In the genomic region with DNA sequence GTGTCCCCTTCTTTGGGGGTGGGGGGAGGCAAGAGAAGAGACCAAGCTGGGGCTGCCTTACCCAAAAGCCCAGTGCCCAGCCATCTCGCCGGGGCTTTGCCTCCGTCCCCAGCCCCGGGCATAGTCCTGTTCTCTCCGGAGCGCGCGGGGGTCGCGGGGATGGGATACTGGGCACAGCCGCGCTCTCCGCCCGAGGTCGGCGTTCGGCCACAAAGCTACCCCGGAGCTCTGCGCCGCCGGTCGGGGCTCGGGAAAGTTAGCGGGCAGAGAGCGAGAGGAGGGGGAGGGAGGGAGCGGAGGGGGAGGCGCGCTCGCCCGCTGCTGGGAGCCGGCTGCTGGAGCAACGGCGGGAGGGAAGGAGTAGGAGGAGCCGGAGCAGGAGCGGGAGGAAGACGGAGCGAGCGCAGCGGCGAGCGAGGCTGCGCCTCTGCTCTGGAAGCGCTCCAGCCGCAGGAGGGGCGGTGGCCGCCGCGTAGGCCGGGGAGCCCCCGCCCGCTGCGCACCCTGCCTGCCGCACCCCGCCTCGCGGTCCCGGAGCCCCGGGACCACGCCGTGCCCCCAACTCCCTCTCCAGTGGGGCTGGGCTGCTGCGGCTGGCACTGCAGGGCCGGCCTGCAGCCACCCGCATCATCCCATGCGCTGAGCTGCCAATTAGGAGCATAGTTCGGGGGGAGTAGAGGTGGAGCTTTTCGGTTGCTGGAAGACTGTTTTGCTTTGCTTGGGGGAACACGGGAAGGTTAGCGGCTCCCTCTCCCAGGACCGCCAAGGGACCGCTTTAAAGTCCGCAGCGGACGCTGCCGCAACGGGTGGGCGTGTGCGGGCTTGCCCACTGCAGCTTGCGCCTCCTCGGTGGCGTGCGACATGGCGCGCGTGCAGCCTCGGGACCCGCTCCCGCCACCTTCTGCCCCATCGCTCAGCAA, we compare ENCODE assay signal across 8 cellular contexts. TPM values are rescaled to one million over a fixed set of nuclear protein-coding genes. Genes with fewer than 3 reads are reported as not detected.
DNase-seq lines count a peak whose midpoint lies in the region; ATAC-seq and TF ChIP-seq lines count a peak whose summit lies in the region.

A gene with protein sequence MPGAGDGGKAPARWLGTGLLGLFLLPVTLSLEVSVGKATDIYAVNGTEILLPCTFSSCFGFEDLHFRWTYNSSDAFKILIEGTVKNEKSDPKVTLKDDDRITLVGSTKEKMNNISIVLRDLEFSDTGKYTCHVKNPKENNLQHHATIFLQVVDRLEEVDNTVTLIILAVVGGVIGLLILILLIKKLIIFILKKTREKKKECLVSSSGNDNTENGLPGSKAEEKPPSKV (minus strand): TSS at position 272 of the 920 bp plus-strand sequence. CDS start 150 bp downstream, at position 122.

- no peak for TF ChIP-seq CTCF in HFF-Myc (IDR thresholded peaks at IDR 0.05; ENCODE audit: low read depth, low read length, missing control alignments)

- peak within 1 kb of the TSS; percentile 73 to 81 for H3K4me3 Mint-ChIP-seq in stimulated activated naive CD8-positive, alpha-beta T cell treated with anti-CD3 and anti-CD28 coated beads, Interleukin-15, amount 100 ng/mL, for 72 hours

- peak within 1 kb of the TSS in 1 of 2 donors; percentile 52 for H3K27ac Mint-ChIP-seq in stimulated activated naive CD8-positive, alpha-beta T cell treated with anti-CD3 and anti-CD28 coated beads, Interleukin-15, amount 100 ng/mL, for 72 hours

- DNase-seq in AG20443 (ENCODE audit: low spot score) = peak; percentile 88
- DNase-seq in HFF-Myc (ENCODE audit: extremely low read depth, low read depth) = no peak
- DNase-seq in SK-N-DZ (ENCODE audit: low spot score) = peak; percentile 34
- DNase-seq in ecto neural progenitor cell (ENCODE audit: low spot score) = peak; percentile 87
- no peak for DNase-seq in left lobe of liver (ENCODE audit: low spot score)
- DNase-seq in stimulated activated naive CD8-positive, alpha-beta T cell treated with anti-CD3 and anti-CD28 coated beads, Interleukin-15, amount 100 ng/mL, for 72 hours = no peak
- no peak for DNase-seq in NAMALWA (ENCODE audit: low spot score)
- no peak for DNase-seq in central memory CD4-positive, alpha-beta T cell

- ATAC-seq in left lobe of liver = peak; percentile 78
- ATAC-seq in stimulated activated naive CD8-positive, alpha-beta T cell treated with anti-CD3 and anti-CD28 coated beads, Interleukin-15, amount 100 ng/mL, for 72 hours = peak; percentile 59

- peaks cover 27% of the 10 kb centered on the region for H3K4me1 Mint-ChIP-seq in stimulated activated naive CD8-positive, alpha-beta T cell treated with anti-CD3 and anti-CD28 coated beads, Interleukin-15, amount 100 ng/mL, for 72 hours

- no peaks in the 10 kb centered on the region for H3K9me3 Mint-ChIP-seq in stimulated activated naive CD8-positive, alpha-beta T cell treated with anti-CD3 and anti-CD28 coated beads, Interleukin-15, amount 100 ng/mL, for 72 hours

- H3K27me3 Mint-ChIP-seq in stimulated activated naive CD8-positive, alpha-beta T cell treated with anti-CD3 and anti-CD28 coated beads, Interleukin-15, amount 100 ng/mL, for 72 hours = peaks cover 88% of the 10 kb centered on the region

- peak within 1 kb of the TSS; percentile 53 for H3K4me3 ChIP-seq in HFF-Myc (replicated peaks; ENCODE audit: low read depth, low read length)

RNA-seq across cellular contexts. Expression of the gene that starts here (rescaled TPM):
- not detected in 2 replicates for polyA plus RNA-seq in SK-N-DZ (2014; cell fraction: cytosol; rRNA removed)
- polyA plus RNA-seq in SK-N-DZ (2014; cell fraction: nucleus; rRNA removed) = not detected in 2 replicates
- 0.20 TPM for total RNA-seq in left lobe of liver

Comparison
In these comparisons a context has a peak if more than half of its experiments do, and no peak if none do; other contexts are left out.
1. Peak in ATAC-seq in left lobe of liver; RNA of the gene not detected or under 1 TPM.
2. DNase-seq: peak in AG20443 (single experiment), SK-N-DZ (single experiment) and ecto neural progenitor cell (single experiment); none in HFF-Myc (single experiment), left lobe of liver (single experiment), stimulated activated naive CD8-positive, alpha-beta T cell treated with anti-CD3 and anti-CD28 coated beads, Interleukin-15, amount 100 ng/mL, for 72 hours (0 of 2), NAMALWA (single experiment) and central memory CD4-positive, alpha-beta T cell (single experiment).